In the genomic region with DNA sequence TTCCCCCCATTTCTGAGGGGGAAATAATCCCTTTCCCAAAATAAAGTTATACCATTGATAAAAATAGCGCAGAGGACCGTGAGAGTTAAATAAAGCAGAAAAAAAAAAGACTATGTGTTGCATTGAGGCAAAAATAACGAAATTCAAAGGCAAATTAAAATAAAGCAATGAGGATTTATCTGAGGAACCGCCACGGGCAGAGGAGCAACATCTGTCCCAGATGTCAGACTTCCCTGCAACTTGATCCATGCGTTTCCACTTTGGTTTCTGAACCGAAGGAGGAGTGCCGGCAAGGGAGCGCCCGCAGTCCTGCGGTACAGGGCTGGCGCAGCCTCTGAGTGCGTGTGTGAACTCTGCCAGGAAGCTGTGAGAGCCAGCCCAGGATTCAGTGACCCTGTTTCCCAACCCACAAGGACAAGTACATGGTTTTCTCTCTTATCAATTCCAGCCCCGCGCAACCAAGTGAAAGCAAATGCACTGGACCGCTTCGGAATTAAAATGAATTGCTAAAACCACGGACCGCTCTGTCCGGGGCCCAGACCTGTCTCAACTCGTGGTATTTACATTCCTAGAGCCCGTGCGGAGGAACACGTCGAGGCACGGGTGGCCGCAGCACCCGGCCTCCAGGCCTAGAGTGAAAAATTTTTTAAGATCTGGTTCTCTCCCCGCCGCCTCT, we compare ENCODE assay signal across 9 cellular contexts.
DNase-seq lines count a peak whose midpoint lies in the region; TF ChIP-seq lines count a peak whose summit lies in the region.
"Had no signal": no experiment of that assay in that cellular context is flagged by ENCODE, and none has a peak within 500 bp of the region (broad histone marks: within the 10 kb centered on the region; RNA-seq: fewer than 3 reads in every experiment).

No MANE protein-coding gene starts in this region.

- DNase-seq in BJ (ENCODE audit: low read depth), result no peak
- peak; percentile 83 for DNase-seq in Daoy (ENCODE audit: low read depth)
- peak; percentile 61 for DNase-seq in RWPE1 (ENCODE audit: low spot score)
- DNase-seq in fibroblast of gingiva (ENCODE audit: low read depth), result peak; percentile 81
- no peak for DNase-seq in NCI-H1048 (lab: John Stamatoyannopoulos, UW)
- no peak for DNase-seq in GF-D8 (lab: John Stamatoyannopoulos, UW)
- DNase-seq in NCI-H2171 treated with DMSO at 0.1 percent for 48 hours (lab: John Stamatoyannopoulos, UW), result no peak
- DNase-seq in stimulated activated CD4-positive, alpha-beta T cell treated with anti-CD3 and anti-CD28 coated beads, Interleukin-1b, Interleukin-23, amount 100 ng/mL, for 48 hours, result no peak
- DNase-seq: cerebellar nuclear complex had no signal

- no peaks in the 10 kb centered on the region for H3K36me3 ChIP-seq in BJ (ENCODE audit: control insufficient read depth, insufficient read depth, low read length)

- H3K4me3 ChIP-seq in BJ (ENCODE audit: low read depth, low read length), result peak overlapping the region; percentile 22

- no peaks in the 10 kb centered on the region for H3K27me3 ChIP-seq in BJ (ENCODE audit: control insufficient read depth, insufficient read depth, low read length)

- H3K27ac ChIP-seq in RWPE1, result peak overlapping the region; percentile 92

- CTCF ChIA-PET in BJ (lab: Yijun Ruan, JAX), result interaction anchor here (1.3 kb wide), 1 partner anchor 9 kb away, joined by 3 read pairs; no protein-coding TSS in a partner anchor
- CTCF ChIA-PET in RWPE1 (lab: Yijun Ruan, JAX), result no interaction called here

- no peak for TF ChIP-seq CTCF in BJ (IDR thresholded peaks at IDR 0.05; ENCODE audit: insufficient read depth, low read depth, low read length)
- no peak for TF ChIP-seq CTCF in RWPE1 (conservative IDR thresholded peaks at IDR 0.05; ENCODE audit: low read depth)

- POLR2A ChIA-PET in BJ (lab: Charles Lee) (no interaction called here), RWPE1 (lab: Yijun Ruan, JAX; ENCODE audit: low non-redundant PET) (no interaction called here)

Comparison
In these comparisons a context has a peak if more than half of its experiments do, and no peak if none do; other contexts are left out.
1. DNase-seq: peak in Daoy (single experiment), RWPE1 (single experiment) and fibroblast of gingiva (single experiment); none in BJ (single experiment), NCI-H1048 (single experiment), GF-D8 (single experiment), NCI-H2171 treated with DMSO at 0.1 percent for 48 hours (single experiment) and stimulated activated CD4-positive, alpha-beta T cell treated with anti-CD3 and anti-CD28 coated beads, Interleukin-1b, Interleukin-23, amount 100 ng/mL, for 48 hours (single experiment).